Comparison of ENCODE assay signal across 1 cellular context in genomic region chr5:73565166-73565968, GRCh38.
TF ChIP-seq lines count a peak whose summit lies in the region.

A gene with protein sequence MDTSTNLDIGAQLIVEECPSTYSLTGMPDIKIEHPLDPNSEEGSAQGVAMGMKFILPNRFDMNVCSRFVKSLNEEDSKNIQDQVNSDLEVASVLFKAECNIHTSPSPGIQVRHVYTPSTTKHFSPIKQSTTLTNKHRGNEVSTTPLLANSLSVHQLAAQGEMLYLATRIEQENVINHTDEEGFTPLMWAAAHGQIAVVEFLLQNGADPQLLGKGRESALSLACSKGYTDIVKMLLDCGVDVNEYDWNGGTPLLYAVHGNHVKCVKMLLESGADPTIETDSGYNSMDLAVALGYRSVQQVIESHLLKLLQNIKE (minus strand): TSS chr5:73565639. CDS start chr5:73562881, 2,758 bp downstream.
UTP15 (plus strand) TSS chr5:73565743; CDS start chr5:73567345, 1,602 bp downstream.

TF ChIP-seq in HepG2, 621 proteins besides CTCF, POLR2A, EP300 and RAD21 (continued from another document and continues in another):
- no peak for TF ChIP-seq ZNF253 (CRISPR knock-in tag; IDR thresholded peaks at IDR 0.05; ENCODE audit: borderline replicate concordance)
- TF ChIP-seq ZMAT3 (CRISPR knock-in tag; conservative IDR thresholded peaks at IDR 0.05): no peak
- peak; percentile 11; the same call in 1 of the 2 replicates for TF ChIP-seq HNF1B (CRISPR knock-in tag; IDR thresholded peaks at IDR 0.05)
- peak; percentile 13; the same call in 1 of the 2 replicates for TF ChIP-seq CEBPG (CRISPR knock-in tag; IDR thresholded peaks at IDR 0.05)
- TF ChIP-seq, protein P1, sequence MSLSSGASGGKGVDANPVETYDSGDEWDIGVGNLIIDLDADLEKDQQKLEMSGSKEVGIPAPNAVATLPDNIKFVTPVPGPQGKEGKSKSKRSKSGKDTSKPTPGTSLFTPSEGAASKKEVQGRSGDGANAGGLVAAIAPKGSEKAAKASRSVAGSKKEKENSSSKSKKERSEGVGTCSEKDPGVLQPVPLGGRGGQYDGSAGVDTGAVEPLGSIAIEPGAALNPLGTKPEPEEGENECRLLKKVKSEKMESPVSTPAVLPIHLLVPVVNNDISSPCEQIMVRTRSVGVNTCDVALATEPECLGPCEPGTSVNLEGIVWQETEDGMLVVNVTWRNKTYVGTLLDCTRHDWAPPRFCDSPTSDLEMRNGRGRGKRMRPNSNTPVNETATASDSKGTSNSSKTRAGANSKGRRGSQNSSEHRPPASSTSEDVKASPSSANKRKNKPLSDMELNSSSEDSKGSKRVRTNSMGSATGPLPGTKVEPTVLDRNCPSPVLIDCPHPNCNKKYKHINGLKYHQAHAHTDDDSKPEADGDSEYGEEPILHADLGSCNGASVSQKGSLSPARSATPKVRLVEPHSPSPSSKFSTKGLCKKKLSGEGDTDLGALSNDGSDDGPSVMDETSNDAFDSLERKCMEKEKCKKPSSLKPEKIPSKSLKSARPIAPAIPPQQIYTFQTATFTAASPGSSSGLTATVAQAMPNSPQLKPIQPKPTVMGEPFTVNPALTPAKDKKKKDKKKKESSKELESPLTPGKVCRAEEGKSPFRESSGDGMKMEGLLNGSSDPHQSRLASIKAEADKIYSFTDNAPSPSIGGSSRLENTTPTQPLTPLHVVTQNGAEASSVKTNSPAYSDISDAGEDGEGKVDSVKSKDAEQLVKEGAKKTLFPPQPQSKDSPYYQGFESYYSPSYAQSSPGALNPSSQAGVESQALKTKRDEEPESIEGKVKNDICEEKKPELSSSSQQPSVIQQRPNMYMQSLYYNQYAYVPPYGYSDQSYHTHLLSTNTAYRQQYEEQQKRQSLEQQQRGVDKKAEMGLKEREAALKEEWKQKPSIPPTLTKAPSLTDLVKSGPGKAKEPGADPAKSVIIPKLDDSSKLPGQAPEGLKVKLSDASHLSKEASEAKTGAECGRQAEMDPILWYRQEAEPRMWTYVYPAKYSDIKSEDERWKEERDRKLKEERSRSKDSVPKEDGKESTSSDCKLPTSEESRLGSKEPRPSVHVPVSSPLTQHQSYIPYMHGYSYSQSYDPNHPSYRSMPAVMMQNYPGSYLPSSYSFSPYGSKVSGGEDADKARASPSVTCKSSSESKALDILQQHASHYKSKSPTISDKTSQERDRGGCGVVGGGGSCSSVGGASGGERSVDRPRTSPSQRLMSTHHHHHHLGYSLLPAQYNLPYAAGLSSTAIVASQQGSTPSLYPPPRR (CRISPR knock-in tag; IDR thresholded peaks at IDR 0.05; ENCODE audit: borderline replicate concordance): peak; percentile 29; the same call in 1 of the 2 replicates
- no peak for TF ChIP-seq NONO (IDR thresholded peaks at IDR 0.05)
- TF ChIP-seq NONO (CRISPR knock-in tag; conservative IDR thresholded peaks at IDR 0.05): no peak; the same call in 1 of the 2 replicates
- TF ChIP-seq HINFP (CRISPR knock-in tag; IDR thresholded peaks at IDR 0.05; ENCODE audit: low read depth): no peak
- TF ChIP-seq NCOR1 (IDR thresholded peaks at IDR 0.05; ENCODE audit: borderline replicate concordance, low read length): peak; percentile 68; the same call in 1 of the 2 replicates
- TF ChIP-seq MLLT10 (CRISPR knock-in tag; IDR thresholded peaks at IDR 0.05): no peak
- no peak for TF ChIP-seq ZNF160 (CRISPR knock-in tag; IDR thresholded peaks at IDR 0.05)
- TF ChIP-seq ZNF34 (CRISPR knock-in tag; IDR thresholded peaks at IDR 0.05; ENCODE audit: borderline replicate concordance): peak; percentile 49; the same call in 1 of the 2 replicates
- peak; percentile 33 for TF ChIP-seq MIXL1 (CRISPR knock-in tag; IDR thresholded peaks at IDR 0.05)
- peak; percentile 98 for TF ChIP-seq ATF1 (CRISPR knock-in tag; IDR thresholded peaks at IDR 0.05)
- peak; percentile 41; the same call in 1 of the 2 replicates for TF ChIP-seq ARNT2 (CRISPR knock-in tag; IDR thresholded peaks at IDR 0.05; ENCODE audit: low read depth)
- TF ChIP-seq MAFF (IDR thresholded peaks at IDR 0.05; ENCODE audit: low read depth, low read length): no peak
- TF ChIP-seq HHEX (CRISPR knock-in tag; IDR thresholded peaks at IDR 0.05): no peak
- TF ChIP-seq ZNF788 (CRISPR knock-in tag; IDR thresholded peaks at IDR 0.05; ENCODE audit: borderline replicate concordance): 0 out of 2 replicates have a peak, but pooled peaks have one; percentile 4
- no peak for TF ChIP-seq SETDB1 (CRISPR knock-in tag; IDR thresholded peaks at IDR 0.05; ENCODE audit: borderline replicate concordance)
- no peak for TF ChIP-seq SMYD3 (CRISPR knock-in tag; IDR thresholded peaks at IDR 0.05)
- TF ChIP-seq ZNF143 (CRISPR knock-in tag; IDR thresholded peaks at IDR 0.05): no peak
- TF ChIP-seq CCAR2 (optimal IDR thresholded peaks at IDR 0.05; ENCODE audit: low read depth, low read length): no peak
- TF ChIP-seq ZNF850 (CRISPR knock-in tag; conservative IDR thresholded peaks at IDR 0.05): no peak
- no peak for TF ChIP-seq CENPX (CRISPR knock-in tag; IDR thresholded peaks at IDR 0.05)
- TF ChIP-seq NFIC (IDR thresholded peaks at IDR 0.05; ENCODE audit: low read length): no peak
- TF ChIP-seq ZNF44 (CRISPR knock-in tag; IDR thresholded peaks at IDR 0.05): no peak
- TF ChIP-seq ZNF550 (CRISPR knock-in tag; IDR thresholded peaks at IDR 0.05; ENCODE audit: borderline replicate concordance): no peak
- TF ChIP-seq MAFK (conservative IDR thresholded peaks at IDR 0.05 in 1 of 2, IDR thresholded peaks at IDR 0.05 in 1 of 2; ENCODE audit: low read length in 2 of 2): no peak
- TF ChIP-seq SIX4 (CRISPR knock-in tag; IDR thresholded peaks at IDR 0.05): 0 out of 2 replicates have a peak, but pooled peaks have one; percentile 29
- no peak for TF ChIP-seq MED8 (CRISPR knock-in tag; IDR thresholded peaks at IDR 0.05; ENCODE audit: insufficient replicate concordance)
- TF ChIP-seq HNF4G (IDR thresholded peaks at IDR 0.05; ENCODE audit: borderline replicate concordance, low read depth, low read length): no peak; the same call in 1 of the 2 replicates
- no peak for TF ChIP-seq HNF4G (CRISPR knock-in tag; IDR thresholded peaks at IDR 0.05; ENCODE audit: borderline replicate concordance, low read depth)
- 0 out of 2 replicates have a peak, but pooled peaks have one; percentile 51 for TF ChIP-seq ZNF329 (CRISPR knock-in tag; IDR thresholded peaks at IDR 0.05; ENCODE audit: low read depth)
- TF ChIP-seq, protein P2, sequence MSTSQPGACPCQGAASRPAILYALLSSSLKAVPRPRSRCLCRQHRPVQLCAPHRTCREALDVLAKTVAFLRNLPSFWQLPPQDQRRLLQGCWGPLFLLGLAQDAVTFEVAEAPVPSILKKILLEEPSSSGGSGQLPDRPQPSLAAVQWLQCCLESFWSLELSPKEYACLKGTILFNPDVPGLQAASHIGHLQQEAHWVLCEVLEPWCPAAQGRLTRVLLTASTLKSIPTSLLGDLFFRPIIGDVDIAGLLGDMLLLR (CRISPR knock-in tag; IDR thresholded peaks at IDR 0.05): peak; percentile 83; the same call in 1 of the 2 replicates
- TF ChIP-seq ZNF20 (CRISPR knock-in tag; IDR thresholded peaks at IDR 0.05): no peak
- TF ChIP-seq HOXA7 (CRISPR knock-in tag; IDR thresholded peaks at IDR 0.05): no peak
- no peak for TF ChIP-seq ZNF256 (CRISPR knock-in tag; conservative IDR thresholded peaks at IDR 0.05)
- TF ChIP-seq MNT (IDR thresholded peaks at IDR 0.05): peak; percentile 71
- TF ChIP-seq, protein P3, sequence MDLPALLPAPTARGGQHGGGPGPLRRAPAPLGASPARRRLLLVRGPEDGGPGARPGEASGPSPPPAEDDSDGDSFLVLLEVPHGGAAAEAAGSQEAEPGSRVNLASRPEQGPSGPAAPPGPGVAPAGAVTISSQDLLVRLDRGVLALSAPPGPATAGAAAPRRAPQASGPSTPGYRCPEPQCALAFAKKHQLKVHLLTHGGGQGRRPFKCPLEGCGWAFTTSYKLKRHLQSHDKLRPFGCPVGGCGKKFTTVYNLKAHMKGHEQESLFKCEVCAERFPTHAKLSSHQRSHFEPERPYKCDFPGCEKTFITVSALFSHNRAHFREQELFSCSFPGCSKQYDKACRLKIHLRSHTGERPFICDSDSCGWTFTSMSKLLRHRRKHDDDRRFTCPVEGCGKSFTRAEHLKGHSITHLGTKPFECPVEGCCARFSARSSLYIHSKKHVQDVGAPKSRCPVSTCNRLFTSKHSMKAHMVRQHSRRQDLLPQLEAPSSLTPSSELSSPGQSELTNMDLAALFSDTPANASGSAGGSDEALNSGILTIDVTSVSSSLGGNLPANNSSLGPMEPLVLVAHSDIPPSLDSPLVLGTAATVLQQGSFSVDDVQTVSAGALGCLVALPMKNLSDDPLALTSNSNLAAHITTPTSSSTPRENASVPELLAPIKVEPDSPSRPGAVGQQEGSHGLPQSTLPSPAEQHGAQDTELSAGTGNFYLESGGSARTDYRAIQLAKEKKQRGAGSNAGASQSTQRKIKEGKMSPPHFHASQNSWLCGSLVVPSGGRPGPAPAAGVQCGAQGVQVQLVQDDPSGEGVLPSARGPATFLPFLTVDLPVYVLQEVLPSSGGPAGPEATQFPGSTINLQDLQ (CRISPR knock-in tag; IDR thresholded peaks at IDR 0.05): no peak
- no peak for TF ChIP-seq PBX2 (CRISPR knock-in tag; IDR thresholded peaks at IDR 0.05)
- no peak for TF ChIP-seq TEAD2 (CRISPR knock-in tag; IDR thresholded peaks at IDR 0.05)
- TF ChIP-seq KDM4B (CRISPR knock-in tag; IDR thresholded peaks at IDR 0.05): peak; percentile 31
- TF ChIP-seq DR1 (CRISPR knock-in tag; IDR thresholded peaks at IDR 0.05): peak; percentile 8; the same call in 1 of the 2 replicates
- no peak; the same call in 1 of the 2 replicates for TF ChIP-seq ZBTB44 (CRISPR knock-in tag; IDR thresholded peaks at IDR 0.05)
- TF ChIP-seq HNRNPH1 (optimal IDR thresholded peaks at IDR 0.05; ENCODE audit: low read depth, low read length): no peak
- TF ChIP-seq CBX1 (IDR thresholded peaks at IDR 0.05; ENCODE audit: low read depth): peak; percentile 17
- TF ChIP-seq, protein P4, sequence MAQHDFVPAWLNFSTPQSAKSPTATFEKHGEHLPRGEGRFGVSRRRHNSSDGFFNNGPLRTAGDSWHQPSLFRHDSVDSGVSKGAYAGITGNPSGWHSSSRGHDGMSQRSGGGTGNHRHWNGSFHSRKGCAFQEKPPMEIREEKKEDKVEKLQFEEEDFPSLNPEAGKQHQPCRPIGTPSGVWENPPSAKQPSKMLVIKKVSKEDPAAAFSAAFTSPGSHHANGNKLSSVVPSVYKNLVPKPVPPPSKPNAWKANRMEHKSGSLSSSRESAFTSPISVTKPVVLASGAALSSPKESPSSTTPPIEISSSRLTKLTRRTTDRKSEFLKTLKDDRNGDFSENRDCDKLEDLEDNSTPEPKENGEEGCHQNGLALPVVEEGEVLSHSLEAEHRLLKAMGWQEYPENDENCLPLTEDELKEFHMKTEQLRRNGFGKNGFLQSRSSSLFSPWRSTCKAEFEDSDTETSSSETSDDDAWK (CRISPR knock-in tag; IDR thresholded peaks at IDR 0.05): no peak
- 0 out of 2 replicates have a peak, but pooled peaks have one; percentile 63 for TF ChIP-seq GATA4 (IDR thresholded peaks at IDR 0.05; ENCODE audit: borderline replicate concordance, low read depth)
- peak; percentile 41; the same call in 1 of the 2 replicates for TF ChIP-seq ZNF333 (CRISPR knock-in tag; IDR thresholded peaks at IDR 0.05; ENCODE audit: borderline replicate concordance)
